Comparison of ENCODE assay signal across 9 cellular contexts in the genomic region with DNA sequence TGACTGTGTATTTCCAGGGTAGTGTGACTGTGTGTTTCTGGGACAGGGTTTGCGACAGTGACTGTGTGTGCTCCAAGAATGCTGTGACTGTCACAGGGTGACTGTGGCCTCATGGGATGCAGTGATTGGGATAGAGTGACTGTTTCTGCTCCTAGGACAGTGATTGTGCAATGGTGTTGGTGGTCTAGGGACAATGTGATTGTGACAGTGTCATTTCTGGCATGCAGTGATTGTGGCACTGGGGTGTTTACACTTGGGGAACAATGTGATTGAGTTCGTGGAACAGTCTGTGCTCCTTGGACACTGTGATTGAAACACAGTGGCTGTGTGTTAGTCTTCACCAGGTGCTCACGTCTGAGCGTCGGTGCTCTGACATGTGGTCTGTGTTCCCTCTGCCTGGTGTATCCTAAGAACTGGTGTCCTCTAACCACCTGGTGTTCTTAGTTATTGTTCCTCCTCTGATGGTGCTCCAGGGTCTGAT. TPM values are rescaled to one million over a fixed set of nuclear protein-coding genes. Genes with fewer than 3 reads are reported as not detected.
DNase-seq lines count a peak whose midpoint lies in the region; ATAC-seq and TF ChIP-seq lines count a peak whose summit lies in the region.
"Had no signal": no experiment of that assay in that cellular context is flagged by ENCODE, and none has a peak within 500 bp of the region (broad histone marks: within the 10 kb centered on the region; RNA-seq: fewer than 3 reads in every experiment).

No MANE protein-coding gene starts in this region.

- H3K4me1 Mint-ChIP-seq in activated naive CD4-positive, alpha-beta T cell treated with anti-CD3 and anti-CD28 coated beads, Interleukin-2, amount 10 ng/mL, durations not matched to agents 7 days and 5 days, result peaks cover 81% of the 10 kb centered on the region
- peaks cover 60% of the 10 kb centered on the region for H3K4me1 Mint-ChIP-seq in central memory CD8-positive, alpha-beta T cell
- H3K4me1 Mint-ChIP-seq in stimulated activated naive CD8-positive, alpha-beta T cell treated with anti-CD3 and anti-CD28 coated beads, Interleukin-15, amount 100 ng/mL, for 72 hours, result peaks cover 90% of the 10 kb centered on the region

- H3K4me1 ChIP-seq in testis, result peaks cover 10% of the 10 kb centered on the region

- in situ Hi-C loops in GM13976 (cut with MboI; ENCODE audit: low sequenced_read_pairs, unreplicated experiment), result no loop called here

- no peak for ATAC-seq in central memory CD8-positive, alpha-beta T cell (replicated peaks; ENCODE audit: extremely low read depth, poor library complexity, severe bottlenecking)
- ATAC-seq in stimulated activated naive CD8-positive, alpha-beta T cell treated with anti-CD3 and anti-CD28 coated beads, Interleukin-15, amount 100 ng/mL, for 72 hours, result no peak
- ATAC-seq: upper lobe of right lung had no signal

- 50 to 53% methylated on average over 5 of the region's 5 CpGs for WGBS in testis, 2 donors

- H3K4me3 Mint-ChIP-seq in activated naive CD4-positive, alpha-beta T cell treated with anti-CD3 and anti-CD28 coated beads, Interleukin-2, amount 10 ng/mL, durations not matched to agents 7 days and 5 days, result peak overlapping the region; percentile 77
- H3K4me3 Mint-ChIP-seq in central memory CD8-positive, alpha-beta T cell, result peak overlapping the region; percentile 48
- peak overlapping the region; percentile 71 to 91 for H3K4me3 Mint-ChIP-seq in stimulated activated naive CD8-positive, alpha-beta T cell treated with anti-CD3 and anti-CD28 coated beads, Interleukin-15, amount 100 ng/mL, for 72 hours

- DNase-seq in activated naive CD4-positive, alpha-beta T cell treated with anti-CD3 and anti-CD28 coated beads, Interleukin-2, amount 10 ng/mL, durations not matched to agents 7 days and 5 days, result no peak
- DNase-seq in activated naive CD4-positive, alpha-beta T cell treated with Interleukin-2 at 50 U/mL for 16 hours, result no peak
- DNase-seq in NAMALWA (ENCODE audit: low spot score), result peak; percentile 60
- no peak for DNase-seq in central memory CD8-positive, alpha-beta T cell (ENCODE audit: low spot score in 2 of 2)
- no peak for DNase-seq in stimulated activated naive CD8-positive, alpha-beta T cell treated with anti-CD3 and anti-CD28 coated beads, Interleukin-15, amount 100 ng/mL, for 72 hours
- DNase-seq in GM13976 (ENCODE audit: low spot score), result no peak
- DNase-seq in testis, result no peak
- DNase-seq in amniotic stem cell (lab: John Stamatoyannopoulos, UW), result no peak
- DNase-seq: upper lobe of right lung had no signal

- no peak overlapping the region for H3K4me3 ChIP-seq in testis
- H3K4me3 ChIP-seq: upper lobe of right lung had no signal

- H3K9me3 Mint-ChIP-seq in activated naive CD4-positive, alpha-beta T cell treated with anti-CD3 and anti-CD28 coated beads, Interleukin-2, amount 10 ng/mL, durations not matched to agents 7 days and 5 days, result no peaks in the 10 kb centered on the region
- no peaks in the 10 kb centered on the region for H3K9me3 Mint-ChIP-seq in central memory CD8-positive, alpha-beta T cell
- no peaks in the 10 kb centered on the region for H3K9me3 Mint-ChIP-seq in stimulated activated naive CD8-positive, alpha-beta T cell treated with anti-CD3 and anti-CD28 coated beads, Interleukin-15, amount 100 ng/mL, for 72 hours

- intact Hi-C loops in testis (cut with DNase I; ENCODE audit: low total_unique reads), result no loop called here

- peak overlapping the region; percentile 31 for H3K27ac Mint-ChIP-seq in activated naive CD4-positive, alpha-beta T cell treated with anti-CD3 and anti-CD28 coated beads, Interleukin-2, amount 10 ng/mL, durations not matched to agents 7 days and 5 days
- H3K27ac Mint-ChIP-seq in central memory CD8-positive, alpha-beta T cell (ENCODE audit: low read depth), result no peak overlapping the region
- H3K27ac Mint-ChIP-seq in stimulated activated naive CD8-positive, alpha-beta T cell treated with anti-CD3 and anti-CD28 coated beads, Interleukin-15, amount 100 ng/mL, for 72 hours, result peak overlapping the region in 1 of 2 donors; percentile 93

- TF ChIP-seq CTCF in GM13976 (IDR thresholded peaks at IDR 0.05; ENCODE audit: borderline replicate concordance, control extremely low read depth, extremely low read depth, insufficient read depth, missing control alignments) (no peak), testis (IDR thresholded peaks at IDR 0.05) (no peak)

- CTCF ChIA-PET in activated naive CD4-positive, alpha-beta T cell treated with anti-CD3 and anti-CD28 coated beads, Interleukin-2, amount 10 ng/mL, durations not matched to agents 7 days and 5 days (lab: Charles Lee), result interaction anchor here (1.0 to 16.2 kb wide), 8 partner anchors 8 to 151 kb away, joined by 3 to 382 read pairs (median 6); a partner anchor contains a TSS

- H3K36me3 Mint-ChIP-seq in activated naive CD4-positive, alpha-beta T cell treated with anti-CD3 and anti-CD28 coated beads, Interleukin-2, amount 10 ng/mL, durations not matched to agents 7 days and 5 days, result peaks cover 12% of the 10 kb centered on the region
- peaks cover 23% of the 10 kb centered on the region for H3K36me3 Mint-ChIP-seq in central memory CD8-positive, alpha-beta T cell (ENCODE audit: insufficient read depth)

- H3K9me3 ChIP-seq in testis, result no peaks in the 10 kb centered on the region
- H3K9me3 ChIP-seq: upper lobe of right lung had no signal

- H3K27me3 Mint-ChIP-seq in activated naive CD4-positive, alpha-beta T cell treated with anti-CD3 and anti-CD28 coated beads, Interleukin-2, amount 10 ng/mL, durations not matched to agents 7 days and 5 days, result peaks cover 94% of the 10 kb centered on the region
- H3K27me3 Mint-ChIP-seq in central memory CD8-positive, alpha-beta T cell, result peaks cover 49% of the 10 kb centered on the region
- peaks cover 36% of the 10 kb centered on the region for H3K27me3 Mint-ChIP-seq in stimulated activated naive CD8-positive, alpha-beta T cell treated with anti-CD3 and anti-CD28 coated beads, Interleukin-15, amount 100 ng/mL, for 72 hours

- no peak for TF ChIP-seq POLR2A in testis (IDR thresholded peaks at IDR 0.05)

- no peaks in the 10 kb centered on the region for H3K36me3 ChIP-seq in testis (ENCODE audit: low read depth, missing control alignments)
- H3K36me3 ChIP-seq: upper lobe of right lung had no signal

- no peaks in the 10 kb centered on the region for H3K27me3 ChIP-seq in testis

- no peak overlapping the region for H3K27ac ChIP-seq in testis
- H3K27ac ChIP-seq: upper lobe of right lung had no signal

RNA-seq across cellular contexts. Expression of a gene that starts 1.7 kb away (rescaled TPM):
- 10 to 100 TPM; 20.1 to 35.0 TPM for total RNA-seq in testis
- polyA plus RNA-seq in testis (ENCODE audit: insufficient read depth, low read depth, low replicate concordance), result 35.4 TPM

RNA-seq across cellular contexts. Expression of a gene that starts 18.7 kb away (rescaled TPM):
- 100 to 1,000 TPM; 160 to 210 TPM for total RNA-seq in testis
- 170 TPM for polyA plus RNA-seq in testis (ENCODE audit: insufficient read depth, low read depth, low replicate concordance)

RNA-seq across cellular contexts. Expression of a gene that starts 41.6 kb away (rescaled TPM):
- 100 to 1,000 TPM; 112 to 113 TPM for total RNA-seq in testis
- polyA plus RNA-seq in testis (ENCODE audit: insufficient read depth, low read depth, low replicate concordance), result 47.6 TPM
